16 cellular contexts compared by ENCODE assay signal in the genomic region with DNA sequence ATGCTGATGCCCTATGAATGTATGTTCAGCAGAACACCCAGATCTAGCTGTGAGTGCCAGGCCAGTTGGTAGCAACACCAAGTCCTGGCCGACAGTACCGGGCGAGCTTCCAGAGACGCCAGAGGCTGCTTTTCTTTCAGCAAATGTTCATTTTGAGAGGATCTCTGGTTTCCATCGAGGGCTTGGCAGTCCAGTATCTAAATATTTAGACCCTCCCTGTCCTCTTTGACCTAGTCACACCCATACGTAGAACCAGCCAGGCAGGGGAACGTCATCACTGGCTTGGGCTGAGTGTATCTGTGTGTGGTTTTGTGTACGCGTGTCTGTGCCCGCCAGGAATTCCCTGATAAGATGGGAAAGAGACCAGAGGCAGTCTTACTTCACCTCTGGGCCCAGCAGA. TPM values are rescaled to one million over a fixed set of nuclear protein-coding genes. Genes with fewer than 3 reads are reported as not detected.
DNase-seq lines count a peak whose midpoint lies in the region; ATAC-seq and TF ChIP-seq lines count a peak whose summit lies in the region.
"Had no signal": no experiment of that assay in that cellular context is flagged by ENCODE, and none has a peak within 500 bp of the region (broad histone marks: within the 10 kb centered on the region; RNA-seq: fewer than 3 reads in every experiment).

No MANE protein-coding gene starts in this region.

- peak; percentile 72 to 78 for DNase-seq in PC-9
- DNase-seq in esophagus muscularis mucosa (ENCODE audit: extremely low spot score): no peak
- peak; percentile 50 for DNase-seq in thoracic aorta (ENCODE audit: low spot score)
- DNase-seq in cerebellar nuclear complex (lab: John Stamatoyannopoulos, UW): no peak
- no peak for DNase-seq in activated CD4-positive, alpha-beta T cell treated with anti-CD3 and anti-CD28 coated beads, Interleukin-2, amount 10 ng/mL, durations not matched to agents 7 days and 5 days
- DNase-seq in activated T-cell treated with anti-CD3 and anti-CD28 coated beads, Interleukin-2, amount 50 U/mL, for 1 hour: no peak
- DNase-seq: CD8-positive, alpha-beta T cell; H9 had no signal

- no peaks in the 10 kb centered on the region for H3K27me3 Mint-ChIP-seq in activated CD4-positive, alpha-beta T cell treated with anti-CD3 and anti-CD28 coated beads, Interleukin-2, amount 10 ng/mL, durations not matched to agents 7 days and 5 days
- H3K27me3 Mint-ChIP-seq: stimulated activated naive CD8-positive, alpha-beta T cell treated with anti-CD3 and anti-CD28 coated beads, Interleukin-15, Interleukin-2, amounts not matched to agents 100 ng/mL and 50 ng/mL, for 24 hours had no signal

- POLR2A ChIA-PET in PC-9 (lab: Charles Lee; ENCODE audit: unreplicated experiment): interaction anchor here (0.6 kb wide), 1 partner anchor 9 kb away, joined by 6 read pairs; no protein-coding TSS in a partner anchor
- POLR2A ChIA-PET in activated CD4-positive, alpha-beta T cell treated with anti-CD3 and anti-CD28 coated beads, Interleukin-2, amount 10 ng/mL, durations not matched to agents 7 days and 5 days (lab: Charles Lee): no interaction called here

- H3K27me3 ChIP-seq in PC-9 (ENCODE audit: insufficient read depth, low read depth) (no peaks in the 10 kb centered on the region), esophagus muscularis mucosa (no peaks in the 10 kb centered on the region), thoracic aorta (replicated peaks; ENCODE audit: insufficient read depth) (no peaks in the 10 kb centered on the region)

- no peaks in the 10 kb centered on the region for H3K9me3 ChIP-seq in PC-9 (ENCODE audit: insufficient read depth, low read depth)
- no peaks in the 10 kb centered on the region for H3K9me3 ChIP-seq in esophagus muscularis mucosa
- H3K9me3 ChIP-seq in mesodermal cell (ENCODE audit: control insufficient read depth, low read length): no peaks in the 10 kb centered on the region
- no peaks in the 10 kb centered on the region for H3K9me3 ChIP-seq in thoracic aorta

- peaks cover 16% of the 10 kb centered on the region for H3F3A ChIP-seq in PC-9 (ENCODE audit: insufficient read depth, low read depth)

- no peak for TF ChIP-seq POLR2A in esophagus muscularis mucosa (IDR thresholded peaks at IDR 0.05; ENCODE audit: low read depth)

- CTCF ChIA-PET in PC-9 (lab: Charles Lee): no interaction called here
- CTCF ChIA-PET in activated CD4-positive, alpha-beta T cell treated with anti-CD3 and anti-CD28 coated beads, Interleukin-2, amount 10 ng/mL, durations not matched to agents 7 days and 5 days (lab: Charles Lee): no interaction called here

- no TSS peak for BruUV-seq in PC-9 (replicated peaks; lab: Mats Ljungman, UMichigan)

- H3K4me1 ChIP-seq in PC-9 (replicated peaks; ENCODE audit: insufficient read depth) (peaks cover 45% of the 10 kb centered on the region), esophagus muscularis mucosa (peaks cover 4 to 33% (median 17%) of the 10 kb centered on the region in 4 donors), mesodermal cell (ENCODE audit: control insufficient read depth, insufficient read depth, low read length, poor library complexity, severe bottlenecking) (no peaks in the 10 kb centered on the region), thoracic aorta (ENCODE audit: control insufficient read depth in 1 of 2, low read depth in 2 of 2) (peaks cover 0 to 14% of the 10 kb centered on the region in 2 donors)

- no peak overlapping the region for H3K4me3 Mint-ChIP-seq in activated CD4-positive, alpha-beta T cell treated with anti-CD3 and anti-CD28 coated beads, Interleukin-2, amount 10 ng/mL, durations not matched to agents 7 days and 5 days
- H3K4me3 Mint-ChIP-seq: CD8-positive, alpha-beta T cell; H9; natural killer cell treated with Interleukin-12 subunit alpha and Interleukin-12 subunit beta and Interleukin-15 and Interleukin-18, amount 100 ng/mL, for 72 hours; stimulated activated naive CD8-positive, alpha-beta T cell treated with anti-CD3 and anti-CD28 coated beads, Interleukin-15, Interleukin-2, amounts not matched to agents 100 ng/mL and 50 ng/mL, for 24 hours; WTC11 had no signal

- H3K79me2 ChIP-seq in PC-9 (ENCODE audit: low read depth): no peaks in the 10 kb centered on the region

- TF ChIP-seq CTCF in PC-9 (conservative IDR thresholded peaks at IDR 0.05): no peak
- no peak for TF ChIP-seq CTCF in esophagus muscularis mucosa (IDR thresholded peaks at IDR 0.05)
- no peak for TF ChIP-seq CTCF in thoracic aorta (IDR thresholded peaks at IDR 0.05)

- no peaks in the 10 kb centered on the region for H4K20me1 ChIP-seq in PC-9 (ENCODE audit: insufficient read depth)

- H3K4me1 Mint-ChIP-seq in activated CD4-positive, alpha-beta T cell treated with anti-CD3 and anti-CD28 coated beads, Interleukin-2, amount 10 ng/mL, durations not matched to agents 7 days and 5 days: peaks cover 3% of the 10 kb centered on the region

- no peaks in the 10 kb centered on the region for H3K9me2 ChIP-seq in PC-9 (ENCODE audit: insufficient read depth)

- no peaks in the 10 kb centered on the region for H3K9me3 Mint-ChIP-seq in activated CD4-positive, alpha-beta T cell treated with anti-CD3 and anti-CD28 coated beads, Interleukin-2, amount 10 ng/mL, durations not matched to agents 7 days and 5 days
- H3K9me3 Mint-ChIP-seq: activated T-helper 2 cell treated with anti-CD3 and anti-CD28 coated beads, Interferon-gamma antibody, Interleukin-2, Interleukin-4, amounts not matched to agents 10 μg/mL and 5 μg/mL and 100 μg/mL, durations not matched to agents 14 hours and 24 hours and 36 hours; CD8-positive, alpha-beta T cell; natural killer cell treated with Interleukin-12 subunit alpha and Interleukin-12 subunit beta and Interleukin-15 and Interleukin-18, amount 100 ng/mL, for 72 hours; stimulated activated naive CD8-positive, alpha-beta T cell treated with anti-CD3 and anti-CD28 coated beads, Interleukin-15, Interleukin-2, amounts not matched to agents 100 ng/mL and 50 ng/mL, for 24 hours; WTC11 had no signal

- H3K36me3 Mint-ChIP-seq in activated CD4-positive, alpha-beta T cell treated with anti-CD3 and anti-CD28 coated beads, Interleukin-2, amount 10 ng/mL, durations not matched to agents 7 days and 5 days (ENCODE audit: low read depth): peaks cover 22% of the 10 kb centered on the region
- H3K36me3 Mint-ChIP-seq: natural killer cell treated with Interleukin-12 subunit alpha and Interleukin-12 subunit beta and Interleukin-15 and Interleukin-18, amount 100 ng/mL, for 72 hours had no signal

- no peaks in the 10 kb centered on the region for H3K36me3 ChIP-seq in PC-9 (ENCODE audit: low read depth)
- peaks cover 0 to 37% (median 10%) of the 10 kb centered on the region in 4 donors for H3K36me3 ChIP-seq in esophagus muscularis mucosa
- H3K36me3 ChIP-seq in mesodermal cell (ENCODE audit: control insufficient read depth, insufficient read depth, low read length): peaks cover 33% of the 10 kb centered on the region
- no peaks in the 10 kb centered on the region for H3K36me3 ChIP-seq in thoracic aorta

- intact Hi-C loops in PC-9 (cut with micrococcal nuclease; ENCODE audit: unreplicated experiment) (loop anchor here (2.0 kb wide), 2 partner anchors 16 to 44 kb away; no protein-coding TSS in a partner anchor), esophagus muscularis mucosa (cut with DNase I) (no loop called here)

- no peak overlapping the region for H3K27ac Mint-ChIP-seq in activated CD4-positive, alpha-beta T cell treated with anti-CD3 and anti-CD28 coated beads, Interleukin-2, amount 10 ng/mL, durations not matched to agents 7 days and 5 days
- H3K27ac Mint-ChIP-seq: activated T-helper 2 cell treated with anti-CD3 and anti-CD28 coated beads, Interferon-gamma antibody, Interleukin-2, Interleukin-4, amounts not matched to agents 10 μg/mL and 5 μg/mL and 100 μg/mL, durations not matched to agents 14 hours and 24 hours and 36 hours; CD8-positive, alpha-beta T cell; H9; natural killer cell treated with Interleukin-12 subunit alpha and Interleukin-12 subunit beta and Interleukin-15 and Interleukin-18, amount 100 ng/mL, for 72 hours; stimulated activated naive CD8-positive, alpha-beta T cell treated with anti-CD3 and anti-CD28 coated beads, Interleukin-15, Interleukin-2, amounts not matched to agents 100 ng/mL and 50 ng/mL, for 24 hours; WTC11 had no signal

- 43% methylated on average over 10 of the region's 10 CpGs for WGBS in esophagus muscularis mucosa
- WGBS in mesodermal cell (ENCODE audit: insufficient coverage in 2 of 2), 2 experiments: 98 to 100% methylated on average over 4 to 5 of the region's 10 CpGs

- H3K27ac ChIP-seq in PC-9 (peak overlapping the region; percentile 40), esophagus muscularis mucosa (replicated peaks in 1 of 4) (peak overlapping the region; percentile 58 to 66 (median 63)), mesodermal cell (ENCODE audit: low read depth, low read length, severe bottlenecking) (peak overlapping the region; percentile 71), thoracic aorta (peak overlapping the region; percentile 65 to 71)

- H3K4me2 ChIP-seq in PC-9: peak overlapping the region; percentile 44; the same call in 1 of the 2 replicates

- ATAC-seq in thoracic aorta (ENCODE audit: insufficient number of reproducible peaks, low FRiP score, low read depth) (peak; percentile 44), HG03135 (IDR thresholded peaks at IDR 0.05; ENCODE audit: unreplicated experiment) (no peak)
- ATAC-seq: CD8-positive, alpha-beta T cell; natural killer cell treated with Interleukin-12 subunit alpha and Interleukin-12 subunit beta and Interleukin-15 and Interleukin-18, amount 100 ng/mL, for 72 hours; WTC11 had no signal

- no peak overlapping the region for H2AFZ ChIP-seq in PC-9

- TF ChIP-seq EP300 in esophagus muscularis mucosa (IDR thresholded peaks at IDR 0.05): no peak

- H3K4me3 ChIP-seq in PC-9: no peak overlapping the region; the same call in 1 of the 2 replicates
- H3K4me3 ChIP-seq in esophagus muscularis mucosa: no peak overlapping the region
- H3K4me3 ChIP-seq in mesodermal cell (ENCODE audit: extremely low read depth, insufficient read depth, low read length, poor library complexity, severe bottlenecking): no peak overlapping the region
- peak overlapping the region; percentile 19 for H3K4me3 ChIP-seq in thoracic aorta

RNA-seq across cellular contexts. Expression of gene ELF4, which starts 14.8 kb away (rescaled TPM):
- 53.0 and 60.3 TPM in 2 replicates for total RNA-seq in PC-9 (2021)
- 1 to 10 TPM; 6.2 to 9.9 (median 9.4) TPM for total RNA-seq in esophagus muscularis mucosa
- 13.0 TPM for polyA plus RNA-seq in mesodermal cell (2013, experiment 1 of 2)
- 10.7 TPM for polyA plus RNA-seq in mesodermal cell (2013, experiment 2 of 2)
- 10 to 100 TPM; 11.1 to 16.9 TPM for total RNA-seq in thoracic aorta
- total RNA-seq in activated CD4-positive, alpha-beta T cell treated with anti-CD3 and anti-CD28 coated beads, Interleukin-2, amount 10 ng/mL, durations not matched to agents 7 days and 5 days: 10 to 100 TPM; 46.0 to 49.5 TPM

RNA-seq across cellular contexts. Expression of gene AIFM1, which starts 40.6 kb away (rescaled TPM):
- total RNA-seq in PC-9 (2021) (70.1 and 83.3 TPM in 2 replicates), esophagus muscularis mucosa (10 to 100 TPM; 15.9 to 23.4 (median 21.6) TPM), thoracic aorta (10 to 100 TPM; 11.4 to 13.6 TPM)
- polyA plus RNA-seq in mesodermal cell (2013, experiment 1 of 2): 39.8 TPM
- 36.7 TPM for polyA plus RNA-seq in mesodermal cell (2013, experiment 2 of 2)
- total RNA-seq in activated CD4-positive, alpha-beta T cell treated with anti-CD3 and anti-CD28 coated beads, Interleukin-2, amount 10 ng/mL, durations not matched to agents 7 days and 5 days: 10 to 100 TPM; 32.3 to 40.3 TPM

RNA-seq across cellular contexts. Expression of gene RAB33A, which starts 46.7 kb away (rescaled TPM):
- total RNA-seq in PC-9 (2021): 0.57 and 0.95 TPM in 2 replicates
- total RNA-seq in esophagus muscularis mucosa: 1 to 10 TPM in 1 of 4 donors, under 1 TPM in 2, not detected in 1; 0.23 to 1.3 (median 0.91) TPM
- polyA plus RNA-seq in mesodermal cell (2013, experiment 1 of 2): 7.4 TPM
- polyA plus RNA-seq in mesodermal cell (2013, experiment 2 of 2): 5.3 TPM
- not detected for total RNA-seq in thoracic aorta
- 10 to 100 TPM; 20.8 to 21.2 TPM for total RNA-seq in activated CD4-positive, alpha-beta T cell treated with anti-CD3 and anti-CD28 coated beads, Interleukin-2, amount 10 ng/mL, durations not matched to agents 7 days and 5 days
- total RNA-seq: LHCN-M2, NCI-H460 had no signal

Comparison
In these comparisons a context has a peak if more than half of its experiments do, and no peak if none do; other contexts are left out.
1. DNase-seq: peak in PC-9 (2 of 2) and thoracic aorta (single experiment); none in esophagus muscularis mucosa (single experiment), cerebellar nuclear complex (0 of 2), activated CD4-positive, alpha-beta T cell treated with anti-CD3 and anti-CD28 coated beads, Interleukin-2, amount 10 ng/mL, durations not matched to agents 7 days and 5 days (single experiment) and activated T-cell treated with anti-CD3 and anti-CD28 coated beads, Interleukin-2, amount 50 U/mL, for 1 hour (single experiment).
2. RNA of gene RAB33A, which starts 46.7 kb away (total RNA-seq): 20.8 to 21.2 TPM in activated CD4-positive, alpha-beta T cell treated with anti-CD3 and anti-CD28 coated beads, Interleukin-2, amount 10 ng/mL, durations not matched to agents 7 days and 5 days; 0.23 to 1.3 TPM in esophagus muscularis mucosa, 0.57 to 0.95 TPM in PC-9 and not detected in thoracic aorta; every median in the first group is over 4 times any median in the second.
3. Peak in every context shown above with its lines, with median percentiles within 50 percentile points of each other: H3K27ac ChIP-seq.